In genomic region chr9:74948897-74949296, GRCh38 we compare ENCODE assay signal across 1 cellular context.
TF ChIP-seq lines count a peak whose summit lies in the region.

No MANE protein-coding gene starts in this region.

TF ChIP-seq in WTC11, 78 proteins besides CTCF, POLR2A, EP300 and RAD21 (continued from another document):
- TF ChIP-seq, protein P1, sequence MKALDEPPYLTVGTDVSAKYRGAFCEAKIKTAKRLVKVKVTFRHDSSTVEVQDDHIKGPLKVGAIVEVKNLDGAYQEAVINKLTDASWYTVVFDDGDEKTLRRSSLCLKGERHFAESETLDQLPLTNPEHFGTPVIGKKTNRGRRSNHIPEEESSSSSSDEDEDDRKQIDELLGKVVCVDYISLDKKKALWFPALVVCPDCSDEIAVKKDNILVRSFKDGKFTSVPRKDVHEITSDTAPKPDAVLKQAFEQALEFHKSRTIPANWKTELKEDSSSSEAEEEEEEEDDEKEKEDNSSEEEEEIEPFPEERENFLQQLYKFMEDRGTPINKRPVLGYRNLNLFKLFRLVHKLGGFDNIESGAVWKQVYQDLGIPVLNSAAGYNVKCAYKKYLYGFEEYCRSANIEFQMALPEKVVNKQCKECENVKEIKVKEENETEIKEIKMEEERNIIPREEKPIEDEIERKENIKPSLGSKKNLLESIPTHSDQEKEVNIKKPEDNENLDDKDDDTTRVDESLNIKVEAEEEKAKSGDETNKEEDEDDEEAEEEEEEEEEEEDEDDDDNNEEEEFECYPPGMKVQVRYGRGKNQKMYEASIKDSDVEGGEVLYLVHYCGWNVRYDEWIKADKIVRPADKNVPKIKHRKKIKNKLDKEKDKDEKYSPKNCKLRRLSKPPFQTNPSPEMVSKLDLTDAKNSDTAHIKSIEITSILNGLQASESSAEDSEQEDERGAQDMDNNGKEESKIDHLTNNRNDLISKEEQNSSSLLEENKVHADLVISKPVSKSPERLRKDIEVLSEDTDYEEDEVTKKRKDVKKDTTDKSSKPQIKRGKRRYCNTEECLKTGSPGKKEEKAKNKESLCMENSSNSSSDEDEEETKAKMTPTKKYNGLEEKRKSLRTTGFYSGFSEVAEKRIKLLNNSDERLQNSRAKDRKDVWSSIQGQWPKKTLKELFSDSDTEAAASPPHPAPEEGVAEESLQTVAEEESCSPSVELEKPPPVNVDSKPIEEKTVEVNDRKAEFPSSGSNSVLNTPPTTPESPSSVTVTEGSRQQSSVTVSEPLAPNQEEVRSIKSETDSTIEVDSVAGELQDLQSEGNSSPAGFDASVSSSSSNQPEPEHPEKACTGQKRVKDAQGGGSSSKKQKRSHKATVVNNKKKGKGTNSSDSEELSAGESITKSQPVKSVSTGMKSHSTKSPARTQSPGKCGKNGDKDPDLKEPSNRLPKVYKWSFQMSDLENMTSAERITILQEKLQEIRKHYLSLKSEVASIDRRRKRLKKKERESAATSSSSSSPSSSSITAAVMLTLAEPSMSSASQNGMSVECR (CRISPR knock-in tag; IDR thresholded peaks at IDR 0.05; ENCODE audit: borderline replicate concordance) = no peak
- TF ChIP-seq, protein P2, sequence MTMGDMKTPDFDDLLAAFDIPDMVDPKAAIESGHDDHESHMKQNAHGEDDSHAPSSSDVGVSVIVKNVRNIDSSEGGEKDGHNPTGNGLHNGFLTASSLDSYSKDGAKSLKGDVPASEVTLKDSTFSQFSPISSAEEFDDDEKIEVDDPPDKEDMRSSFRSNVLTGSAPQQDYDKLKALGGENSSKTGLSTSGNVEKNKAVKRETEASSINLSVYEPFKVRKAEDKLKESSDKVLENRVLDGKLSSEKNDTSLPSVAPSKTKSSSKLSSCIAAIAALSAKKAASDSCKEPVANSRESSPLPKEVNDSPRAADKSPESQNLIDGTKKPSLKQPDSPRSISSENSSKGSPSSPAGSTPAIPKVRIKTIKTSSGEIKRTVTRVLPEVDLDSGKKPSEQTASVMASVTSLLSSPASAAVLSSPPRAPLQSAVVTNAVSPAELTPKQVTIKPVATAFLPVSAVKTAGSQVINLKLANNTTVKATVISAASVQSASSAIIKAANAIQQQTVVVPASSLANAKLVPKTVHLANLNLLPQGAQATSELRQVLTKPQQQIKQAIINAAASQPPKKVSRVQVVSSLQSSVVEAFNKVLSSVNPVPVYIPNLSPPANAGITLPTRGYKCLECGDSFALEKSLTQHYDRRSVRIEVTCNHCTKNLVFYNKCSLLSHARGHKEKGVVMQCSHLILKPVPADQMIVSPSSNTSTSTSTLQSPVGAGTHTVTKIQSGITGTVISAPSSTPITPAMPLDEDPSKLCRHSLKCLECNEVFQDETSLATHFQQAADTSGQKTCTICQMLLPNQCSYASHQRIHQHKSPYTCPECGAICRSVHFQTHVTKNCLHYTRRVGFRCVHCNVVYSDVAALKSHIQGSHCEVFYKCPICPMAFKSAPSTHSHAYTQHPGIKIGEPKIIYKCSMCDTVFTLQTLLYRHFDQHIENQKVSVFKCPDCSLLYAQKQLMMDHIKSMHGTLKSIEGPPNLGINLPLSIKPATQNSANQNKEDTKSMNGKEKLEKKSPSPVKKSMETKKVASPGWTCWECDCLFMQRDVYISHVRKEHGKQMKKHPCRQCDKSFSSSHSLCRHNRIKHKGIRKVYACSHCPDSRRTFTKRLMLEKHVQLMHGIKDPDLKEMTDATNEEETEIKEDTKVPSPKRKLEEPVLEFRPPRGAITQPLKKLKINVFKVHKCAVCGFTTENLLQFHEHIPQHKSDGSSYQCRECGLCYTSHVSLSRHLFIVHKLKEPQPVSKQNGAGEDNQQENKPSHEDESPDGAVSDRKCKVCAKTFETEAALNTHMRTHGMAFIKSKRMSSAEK (CRISPR knock-in tag; IDR thresholded peaks at IDR 0.05; ENCODE audit: borderline replicate concordance) = no peak
- no peak for TF ChIP-seq AFF4 (CRISPR knock-in tag; IDR thresholded peaks at IDR 0.05; ENCODE audit: borderline replicate concordance)
- no peak for TF ChIP-seq PRRX2 (CRISPR knock-in tag; IDR thresholded peaks at IDR 0.05)
- TF ChIP-seq ZBTB21 (CRISPR knock-in tag; IDR thresholded peaks at IDR 0.05; ENCODE audit: borderline replicate concordance) = no peak
- no peak for TF ChIP-seq ERG (CRISPR knock-in tag; IDR thresholded peaks at IDR 0.05)
- no peak for TF ChIP-seq ELF4 (CRISPR knock-in tag; IDR thresholded peaks at IDR 0.05; ENCODE audit: low read depth)
- no peak for TF ChIP-seq E2F5 (CRISPR knock-in tag; IDR thresholded peaks at IDR 0.05)
